Comparison of ENCODE assay signal across 8 cellular contexts in genomic region chr2:98508690-98509054, GRCh38.
DNase-seq lines count a peak whose midpoint lies in the region; ATAC-seq, FAIRE-seq and TF ChIP-seq lines count a peak whose summit lies in the region.

No MANE protein-coding gene starts in this region.

- peak overlapping the region in 1 of 2 donors; percentile 48 for H3K27ac ChIP-seq in kidney (ENCODE audit: low read depth in 2 of 2, low read length in 2 of 2)

- peak overlapping the region; percentile 42 for H3K4me3 Mint-ChIP-seq in activated T-helper 17 cell treated with anti-CD3 and anti-CD28 coated beads, Interleukin-2, amount 50 U/mL, for 72 hours

- no peak for FAIRE-seq in kidney (lab: Jason Lieb, UNC)

- DNase-seq in NOMO-1 treated with DMSO at 0.1 percent for 48 hours (lab: John Stamatoyannopoulos, UW; ENCODE audit: unreplicated experiment) (peak; percentile 73), kidney (peak; percentile 82), iPS-NIHi7 (ENCODE audit: extremely low spot score) (no peak), DMS53 (lab: John Stamatoyannopoulos, UW) (no peak), NCI-H748 (lab: John Stamatoyannopoulos, UW; ENCODE audit: unreplicated experiment) (no peak)
- peak; percentile 42 for DNase-seq in stimulated activated CD8-positive, alpha-beta memory T cell treated with anti-CD3 and anti-CD28 coated beads, Interleukin-12 subunit alpha, Interleukin-12 subunit beta, amount 100 ng/mL, for 24 hours (ENCODE audit: extremely low read depth)

- no peaks in the 10 kb centered on the region for H3K27me3 Mint-ChIP-seq in activated T-helper 17 cell treated with anti-CD3 and anti-CD28 coated beads, Interleukin-2, amount 50 U/mL, for 72 hours

- H3K9me3 Mint-ChIP-seq in activated T-helper 17 cell treated with anti-CD3 and anti-CD28 coated beads, Interleukin-2, amount 50 U/mL, for 72 hours, result no peaks in the 10 kb centered on the region

- peaks cover 51% of the 10 kb centered on the region for H3K4me1 Mint-ChIP-seq in activated T-helper 17 cell treated with anti-CD3 and anti-CD28 coated beads, Interleukin-2, amount 50 U/mL, for 72 hours

- peak; percentile 81 for ATAC-seq in activated T-helper 17 cell treated with anti-CD3 and anti-CD28 coated beads, Interleukin-2, amount 50 U/mL, for 72 hours (replicated peaks)
- no peak for ATAC-seq in GM19351 (IDR thresholded peaks at IDR 0.05; ENCODE audit: unreplicated experiment)

- peaks cover 0 to under 1% of the 10 kb centered on the region in 2 donors for H3K36me3 ChIP-seq in kidney (ENCODE audit: control insufficient read depth in 1 of 2, insufficient read depth in 2 of 2, low read length in 2 of 2)

- H3K9me3 ChIP-seq in kidney (ENCODE audit: control insufficient read depth in 1 of 2, low read length in 2 of 2), result no peaks in the 10 kb centered on the region

- no peak for TF ChIP-seq CTCF in kidney (IDR thresholded peaks at IDR 0.05; ENCODE audit: borderline replicate concordance, extremely low read depth, insufficient read depth)

- intact Hi-C loops in kidney (cut with DNase I), result no loop called here

- peaks cover 14% of the 10 kb centered on the region for H3K36me3 Mint-ChIP-seq in activated T-helper 17 cell treated with anti-CD3 and anti-CD28 coated beads, Interleukin-2, amount 50 U/mL, for 72 hours (ENCODE audit: low read depth)

- H3K4me1 ChIP-seq in kidney (ENCODE audit: control insufficient read depth in 1 of 2, insufficient read depth in 1 of 2, low read depth in 1 of 2, low read length in 2 of 2), result peaks cover 0 to 12% of the 10 kb centered on the region in 2 donors

- no peak overlapping the region for H3K9ac ChIP-seq in kidney (ENCODE audit: low read length in 2 of 2)

- peak overlapping the region; percentile 18 for H3K27ac Mint-ChIP-seq in activated T-helper 17 cell treated with anti-CD3 and anti-CD28 coated beads, Interleukin-2, amount 50 U/mL, for 72 hours

- no peak overlapping the region for H3K4me3 ChIP-seq in kidney (ENCODE audit: low read length in 2 of 2)

Comparison
In these comparisons a context has a peak if more than half of its experiments do, and no peak if none do; other contexts are left out.
1. DNase-seq: peak in NOMO-1 treated with DMSO at 0.1 percent for 48 hours (single experiment), kidney (single experiment) and stimulated activated CD8-positive, alpha-beta memory T cell treated with anti-CD3 and anti-CD28 coated beads, Interleukin-12 subunit alpha, Interleukin-12 subunit beta, amount 100 ng/mL, for 24 hours (single experiment); none in iPS-NIHi7 (single experiment), DMS53 (single experiment) and NCI-H748 (single experiment).